Comparison of ENCODE assay signal across 18 cellular contexts in the genomic region with DNA sequence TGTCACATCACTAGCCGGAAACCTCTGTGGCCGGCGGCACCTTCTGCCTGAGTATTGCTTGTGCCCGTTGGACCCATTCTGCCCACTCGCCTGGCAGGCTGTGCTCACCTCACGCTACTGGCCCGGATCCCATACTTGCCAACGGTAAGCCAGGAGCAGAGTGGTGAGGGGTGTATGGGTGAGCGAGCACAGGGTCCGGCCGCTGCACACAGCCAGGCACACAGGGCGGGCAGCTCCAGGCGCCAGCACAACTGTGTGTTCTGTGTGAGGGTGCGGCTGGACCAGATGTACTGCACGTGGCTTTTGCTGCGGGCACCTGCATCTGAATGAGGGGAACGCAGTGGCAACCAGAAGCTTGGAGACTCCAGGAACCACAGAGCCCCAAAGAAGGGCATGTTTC.
DNase-seq lines count a peak whose midpoint lies in the region; ATAC-seq and TF ChIP-seq lines count a peak whose summit lies in the region.
"Had no signal": no experiment of that assay in that cellular context is flagged by ENCODE, and none has a peak within 500 bp of the region (broad histone marks: within the 10 kb centered on the region; RNA-seq: fewer than 3 reads in every experiment).

No MANE protein-coding gene starts in this region.

- H3K18ac ChIP-seq in neuronal stem cell (ENCODE audit: low read length): peak overlapping the region; percentile 77

- peak overlapping the region; percentile 76 for H3K9ac ChIP-seq in neuronal stem cell (ENCODE audit: low read depth, low read length, poor library complexity)
- H3K9ac ChIP-seq: BLaER1 treated with 17β-estradiol and CSF1 and Interleukin-3, amounts not matched to agents 10 nM and 100 nM had no signal

- no peak for ATAC-seq in right cardiac atrium
- no peak for ATAC-seq in heart right ventricle
- peak; percentile 16 to 57 for ATAC-seq in upper lobe of left lung (ENCODE audit: low FRiP score in 2 of 2)
- ATAC-seq in GM18520 (IDR thresholded peaks at IDR 0.05; ENCODE audit: unreplicated experiment): no peak
- ATAC-seq: GM12878 had no signal

- no peak overlapping the region for H4K91ac ChIP-seq in neuronal stem cell (ENCODE audit: low read depth, low read length, poor library complexity)

- H3K4me1 ChIP-seq in right cardiac atrium (ENCODE audit: control insufficient read depth, insufficient read depth, low read length) (no peaks in the 10 kb centered on the region), heart right ventricle (no peaks in the 10 kb centered on the region), neuronal stem cell (ENCODE audit: control insufficient read depth in 2 of 2, insufficient read depth in 1 of 2, low read depth in 1 of 2, low read length in 2 of 2) (no peaks in the 10 kb centered on the region), upper lobe of left lung (no peaks in the 10 kb centered on the region)

- H3K36me3 ChIP-seq in heart right ventricle (no peaks in the 10 kb centered on the region), neuronal stem cell (replicated peaks in 1 of 2; ENCODE audit: control insufficient read depth in 2 of 2, insufficient read depth in 2 of 2, low read length in 2 of 2) (no peaks in the 10 kb centered on the region), upper lobe of left lung (no peaks in the 10 kb centered on the region), WERI-Rb-1 (no peaks in the 10 kb centered on the region)
- H3K36me3 ChIP-seq: BLaER1 treated with 17β-estradiol and CSF1 and Interleukin-3, amounts not matched to agents 10 nM and 100 nM had no signal

- H3K23ac ChIP-seq in neuronal stem cell (ENCODE audit: low read depth, low read length, poor library complexity): peak overlapping the region; percentile 59

- peak overlapping the region; percentile 69 for H2AK5ac ChIP-seq in neuronal stem cell (ENCODE audit: low read depth, low read length)

- no peak overlapping the region for H2BK120ac ChIP-seq in neuronal stem cell (ENCODE audit: low read depth, low read length)

- H3K79me1 ChIP-seq in neuronal stem cell (ENCODE audit: low read depth, low read length): no peaks in the 10 kb centered on the region

- H3K14ac ChIP-seq in neuronal stem cell (ENCODE audit: low read length): peak overlapping the region; percentile 78

- H3K27me3 ChIP-seq in right cardiac atrium (ENCODE audit: control insufficient read depth, insufficient read depth) (no peaks in the 10 kb centered on the region), heart right ventricle (no peaks in the 10 kb centered on the region), neuronal stem cell (ENCODE audit: control insufficient read depth in 3 of 3, insufficient read depth in 3 of 3, low read depth in 1 of 3, low read length in 3 of 3) (no peaks in the 10 kb centered on the region), upper lobe of left lung (no peaks in the 10 kb centered on the region), WERI-Rb-1 (ENCODE audit: insufficient read depth, low read depth, severe bottlenecking) (peaks cover 31% of the 10 kb centered on the region)
- H3K27me3 ChIP-seq: BLaER1 treated with 17β-estradiol and CSF1 and Interleukin-3, amounts not matched to agents 10 nM and 100 nM had no signal

- H2BK5ac ChIP-seq in neuronal stem cell (ENCODE audit: low read length): no peak overlapping the region

- H2BK15ac ChIP-seq in neuronal stem cell (ENCODE audit: low read length): no peak overlapping the region

- DNase-seq in right cardiac atrium: peak in 2 of 3 donors; percentile 30 to 34
- no peak for DNase-seq in heart right ventricle
- no peak for DNase-seq in neuronal stem cell (ENCODE audit: low spot score)
- DNase-seq in upper lobe of left lung: peak in 1 of 2 donors; percentile 64
- no peak for DNase-seq in WERI-Rb-1
- DNase-seq in NCI-H128 (lab: John Stamatoyannopoulos, UW; ENCODE audit: unreplicated experiment): no peak
- DNase-seq: 8988T; CD4-positive, CD25-positive, alpha-beta regulatory T cell; CD8-positive, alpha-beta memory T cell; COR-L47; DMS 273 treated with DMSO at 0.1 percent for 48 hours; DMS53; DND-41; EL; H9 had no signal

- no peak for TF ChIP-seq EP300 in upper lobe of left lung (IDR thresholded peaks at IDR 0.05)

- H3K4me2 ChIP-seq in neuronal stem cell (ENCODE audit: insufficient read depth, low read length, poor library complexity, severe bottlenecking): no peak overlapping the region

- WGBS in right cardiac atrium: 95% methylated on average over 17 of the region's 17 CpGs
- 96% methylated on average over 17 of the region's 17 CpGs for WGBS in heart right ventricle, 2 donors
- WGBS in neuronal stem cell (ENCODE audit: extremely low coverage in 2 of 2, insufficient read length in 2 of 2, insufficient replicate concordance in 1 of 2), 2 donors: no CpG with 5 or more reads among the region's 17 CpGs
- 90 to 97% methylated on average over 17 of the region's 17 CpGs for WGBS in upper lobe of left lung, 2 donors

- intact Hi-C loops in right cardiac atrium (cut with DNase I): loop anchor here in 1 of 4 donors (10.0 kb wide), 1 partner anchor 64 kb away; no protein-coding TSS in a partner anchor
- intact Hi-C loops in heart right ventricle (cut with DNase I): loop anchor here in 1 of 10 donors (5.0 kb wide), 1 partner anchor 1457 kb away; no protein-coding TSS in a partner anchor

- H2BK12ac ChIP-seq in neuronal stem cell (ENCODE audit: low read length): peak overlapping the region; percentile 67

- H3K27ac ChIP-seq in right cardiac atrium (ENCODE audit: low read length): no peak overlapping the region
- H3K27ac ChIP-seq in heart right ventricle: no peak overlapping the region
- no peak overlapping the region for H3K27ac ChIP-seq in neuronal stem cell (replicated peaks; ENCODE audit: low read length)
- no peak overlapping the region for H3K27ac ChIP-seq in upper lobe of left lung
- H3K27ac ChIP-seq in WERI-Rb-1: no peak overlapping the region

- TF ChIP-seq POLR2A in upper lobe of left lung (IDR thresholded peaks at IDR 0.05): no peak

- no peak overlapping the region for H3K4me3 ChIP-seq in right cardiac atrium (ENCODE audit: low read length)
- H3K4me3 ChIP-seq in heart right ventricle: no peak overlapping the region
- peak overlapping the region in 1 of 2 donors; percentile 46 for H3K4me3 ChIP-seq in neuronal stem cell (ENCODE audit: low read length in 2 of 2)
- H3K4me3 ChIP-seq in upper lobe of left lung: no peak overlapping the region
- no peak overlapping the region for H3K4me3 ChIP-seq in WERI-Rb-1 (ENCODE audit: low read depth, low read length)
- H3K4me3 ChIP-seq: BLaER1 treated with 17β-estradiol and CSF1 and Interleukin-3, amounts not matched to agents 10 nM and 100 nM; GM12878 had no signal

- H3K9me3 ChIP-seq in right cardiac atrium (ENCODE audit: control insufficient read depth, low read length) (no peaks in the 10 kb centered on the region), heart right ventricle (peaks cover 0 to 14% (median 0%) of the 10 kb centered on the region in 11 donors), neuronal stem cell (replicated peaks in 1 of 2; ENCODE audit: control insufficient read depth in 2 of 2, insufficient read depth in 1 of 2, low read depth in 1 of 2, low read length in 2 of 2) (peaks cover 0 to 4% of the 10 kb centered on the region in 2 donors), upper lobe of left lung (no peaks in the 10 kb centered on the region), WERI-Rb-1 (ENCODE audit: severe bottlenecking) (no peaks in the 10 kb centered on the region)

- TF ChIP-seq CTCF in heart right ventricle (IDR thresholded peaks at IDR 0.05): no peak
- no peak for TF ChIP-seq CTCF in upper lobe of left lung (IDR thresholded peaks at IDR 0.05)
- TF ChIP-seq CTCF in WERI-Rb-1 (IDR thresholded peaks at IDR 0.05; ENCODE audit: low read depth, low read length): no peak

- no peak overlapping the region for H4K8ac ChIP-seq in neuronal stem cell (ENCODE audit: low read depth, low read length)

- no peak overlapping the region for H3K4ac ChIP-seq in neuronal stem cell (ENCODE audit: low read length)

- H2AFZ ChIP-seq in neuronal stem cell (ENCODE audit: low read length): no peak overlapping the region

Comparison
In these comparisons a context has a peak if more than half of its experiments do, and no peak if none do; other contexts are left out.
1. DNase-seq: peak in right cardiac atrium (2 of 3); none in heart right ventricle (0 of 2), neuronal stem cell (single experiment), WERI-Rb-1 (single experiment) and NCI-H128 (single experiment).
2. ATAC-seq: peak in upper lobe of left lung (2 of 2); none in right cardiac atrium (0 of 2), heart right ventricle (0 of 8) and GM18520 (single experiment).